10 cellular contexts compared by ENCODE assay signal in the genomic region with DNA sequence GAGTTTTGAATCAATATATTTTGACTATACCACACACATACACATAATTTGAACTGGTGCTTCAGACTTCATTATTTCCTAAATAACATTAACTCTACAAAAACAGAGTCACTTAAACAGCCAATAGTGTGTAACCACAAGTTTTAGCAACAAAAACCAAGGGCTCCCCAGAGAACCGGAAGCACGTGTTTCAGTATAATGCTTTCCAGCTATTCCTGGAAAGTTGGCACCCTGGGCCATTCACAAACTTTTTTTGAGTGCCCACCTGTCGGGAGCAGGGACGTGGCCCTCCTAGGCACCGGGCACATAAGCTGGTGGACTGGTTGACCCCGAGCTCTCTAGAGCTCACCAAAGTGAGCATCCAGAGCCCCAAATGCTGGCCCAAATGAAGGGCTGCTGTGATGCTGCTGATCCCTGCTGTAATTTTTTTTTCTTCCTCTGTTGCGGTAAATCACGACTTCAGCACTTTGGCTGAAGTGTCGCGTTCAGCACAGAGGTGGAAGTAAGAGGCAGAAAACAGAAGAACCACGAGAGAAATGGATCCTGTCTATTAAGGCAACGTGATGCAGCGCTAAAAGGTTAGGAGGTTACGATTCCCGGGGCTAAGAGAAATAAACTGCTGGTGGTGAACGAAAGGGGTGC. TPM values are rescaled to one million over a fixed set of nuclear protein-coding genes. Genes with fewer than 3 reads are reported as not detected.
DNase-seq lines count a peak whose midpoint lies in the region; ATAC-seq and TF ChIP-seq lines count a peak whose summit lies in the region.
"Had no signal": no experiment of that assay in that cellular context is flagged by ENCODE, and none has a peak within 500 bp of the region (broad histone marks: within the 10 kb centered on the region; RNA-seq: fewer than 3 reads in every experiment).

No MANE protein-coding gene starts in this region.

- H3K9me3 ChIP-seq in SK-N-MC (ENCODE audit: low read depth, low read length): no peaks in the 10 kb centered on the region

- CTCF ChIA-PET in activated CD4-positive, alpha-beta T cell treated with anti-CD3 and anti-CD28 coated beads, Interleukin-2, amount 10 ng/mL, durations not matched to agents 7 days and 5 days (lab: Charles Lee): interaction anchor here (0.6 to 1.5 kb wide), 2 partner anchors 128 to 671 kb away, joined by 3 to 5 read pairs; a partner anchor contains a TSS

- POLR2A ChIA-PET in activated CD4-positive, alpha-beta T cell treated with anti-CD3 and anti-CD28 coated beads, Interleukin-2, amount 10 ng/mL, durations not matched to agents 7 days and 5 days (lab: Charles Lee): no interaction called here

- no peak for ATAC-seq in stimulated activated memory B cell treated with anti-CD40 and anti-IgM and Interleukin-4, amounts not matched to agents 10 μg/mL and 1 μg/mL and 100 μg/mL, for 72 hours
- no peak for ATAC-seq in HG03565 (IDR thresholded peaks at IDR 0.05; ENCODE audit: unreplicated experiment)
- ATAC-seq: HCT116 had no signal

- DNase-seq in activated CD4-positive, alpha-beta T cell treated with anti-CD3 and anti-CD28 coated beads, Interleukin-2, amount 10 ng/mL, durations not matched to agents 7 days and 5 days: no peak
- no peak for DNase-seq in activated CD4-positive, alpha-beta T cell treated with anti-CD3 and anti-CD28 coated beads for 48 hours
- peak; percentile 53 for DNase-seq in SK-N-MC (ENCODE audit: low read depth, low spot score)
- peak; percentile 8 for DNase-seq in fibroblast of villous mesenchyme (ENCODE audit: low read depth)
- DNase-seq in LoVo (ENCODE audit: low spot score): no peak
- DNase-seq in NCI-H226: no peak
- DNase-seq: NCI-H526 treated with DMSO at 0.1 percent for 48 hours had no signal

- TF ChIP-seq CTCF in fibroblast of villous mesenchyme (IDR thresholded peaks at IDR 0.05; ENCODE audit: insufficient read depth, low read depth, low read length): no peak

- H3K4me3 ChIP-seq in SK-N-MC: peak overlapping the region; percentile 83
- H3K4me3 ChIP-seq in fibroblast of villous mesenchyme (ENCODE audit: low read depth, low read length): peak overlapping the region; percentile 55

- H3K27me3 Mint-ChIP-seq in activated CD4-positive, alpha-beta T cell treated with anti-CD3 and anti-CD28 coated beads, Interleukin-2, amount 10 ng/mL, durations not matched to agents 7 days and 5 days: peaks cover 55% of the 10 kb centered on the region
- peaks cover 58% of the 10 kb centered on the region for H3K27me3 Mint-ChIP-seq in stimulated activated memory B cell treated with anti-CD40 and anti-IgM and Interleukin-4, amounts not matched to agents 10 μg/mL and 1 μg/mL and 100 μg/mL, for 72 hours

- peaks cover 29% of the 10 kb centered on the region for H3K4me1 Mint-ChIP-seq in activated CD4-positive, alpha-beta T cell treated with anti-CD3 and anti-CD28 coated beads, Interleukin-2, amount 10 ng/mL, durations not matched to agents 7 days and 5 days
- peaks cover 37% of the 10 kb centered on the region for H3K4me1 Mint-ChIP-seq in stimulated activated memory B cell treated with anti-CD40 and anti-IgM and Interleukin-4, amounts not matched to agents 10 μg/mL and 1 μg/mL and 100 μg/mL, for 72 hours

- no peak overlapping the region for H3K9ac ChIP-seq in SK-N-MC (ENCODE audit: insufficient read length)

- no peaks in the 10 kb centered on the region for H3K9me3 Mint-ChIP-seq in activated CD4-positive, alpha-beta T cell treated with anti-CD3 and anti-CD28 coated beads, Interleukin-2, amount 10 ng/mL, durations not matched to agents 7 days and 5 days
- no peaks in the 10 kb centered on the region for H3K9me3 Mint-ChIP-seq in stimulated activated memory B cell treated with anti-CD40 and anti-IgM and Interleukin-4, amounts not matched to agents 10 μg/mL and 1 μg/mL and 100 μg/mL, for 72 hours

- H3K36me3 Mint-ChIP-seq in activated CD4-positive, alpha-beta T cell treated with anti-CD3 and anti-CD28 coated beads, Interleukin-2, amount 10 ng/mL, durations not matched to agents 7 days and 5 days (ENCODE audit: low read depth): no peaks in the 10 kb centered on the region
- peaks cover 16% of the 10 kb centered on the region for H3K36me3 Mint-ChIP-seq in stimulated activated memory B cell treated with anti-CD40 and anti-IgM and Interleukin-4, amounts not matched to agents 10 μg/mL and 1 μg/mL and 100 μg/mL, for 72 hours

- no peak overlapping the region for H3K27ac ChIP-seq in SK-N-MC

- no peaks in the 10 kb centered on the region for H3K36me3 ChIP-seq in SK-N-MC (ENCODE audit: insufficient read depth, low read length)

- no peak overlapping the region for H3K27ac Mint-ChIP-seq in activated CD4-positive, alpha-beta T cell treated with anti-CD3 and anti-CD28 coated beads, Interleukin-2, amount 10 ng/mL, durations not matched to agents 7 days and 5 days
- H3K27ac Mint-ChIP-seq in stimulated activated memory B cell treated with anti-CD40 and anti-IgM and Interleukin-4, amounts not matched to agents 10 μg/mL and 1 μg/mL and 100 μg/mL, for 72 hours: no peak overlapping the region

- H3K4me3 Mint-ChIP-seq in activated CD4-positive, alpha-beta T cell treated with anti-CD3 and anti-CD28 coated beads, Interleukin-2, amount 10 ng/mL, durations not matched to agents 7 days and 5 days: peak overlapping the region; percentile 67
- peak overlapping the region; percentile 81 for H3K4me3 Mint-ChIP-seq in stimulated activated memory B cell treated with anti-CD40 and anti-IgM and Interleukin-4, amounts not matched to agents 10 μg/mL and 1 μg/mL and 100 μg/mL, for 72 hours

RNA-seq across cellular contexts. Expression of a gene that starts 1.8 kb away (rescaled TPM):
- total RNA-seq in activated CD4-positive, alpha-beta T cell treated with anti-CD3 and anti-CD28 coated beads, Interleukin-2, amount 10 ng/mL, durations not matched to agents 7 days and 5 days: not detected
- not detected in 2 replicates for total RNA-seq in fibroblast of villous mesenchyme

Comparison
In these comparisons a context has a peak if more than half of its experiments do, and no peak if none do; other contexts are left out.
1. DNase-seq: peak in SK-N-MC (single experiment) and fibroblast of villous mesenchyme (single experiment); none in activated CD4-positive, alpha-beta T cell treated with anti-CD3 and anti-CD28 coated beads, Interleukin-2, amount 10 ng/mL, durations not matched to agents 7 days and 5 days (single experiment), activated CD4-positive, alpha-beta T cell treated with anti-CD3 and anti-CD28 coated beads for 48 hours (single experiment), LoVo (single experiment) and NCI-H226 (single experiment).